9 cellular contexts compared by ENCODE assay signal in genomic region chr5:23523031-23523430, GRCh38. TPM values are rescaled to one million over a fixed set of nuclear protein-coding genes. Genes with fewer than 3 reads are reported as not detected.
"Had no signal": no experiment of that assay in that cellular context is flagged by ENCODE, and none has a peak within 500 bp of the region (broad histone marks: within the 10 kb centered on the region; RNA-seq: fewer than 3 reads in every experiment).

No MANE protein-coding gene starts in this region.

- DNase-seq: IMR-90, KBM-7, KG1 had no signal

- FAIRE-seq: HepG2, K562 had no signal

- H3K4me3 ChIP-seq: K562 had no signal

- ATAC-seq: HepG2, K562 had no signal

- H3K27ac ChIP-seq: HL-60 had no signal

RNA-seq across cellular contexts. Expression of gene PRDM9, which starts 15.6 kb away (rescaled TPM):
- total RNA-seq: HepG2, HT-29, HT1080, IMR-90 had no signal
- polyA plus RNA-seq: HepG2, IgD-negative memory B cell, IMR-90 had no signal
